18 cellular contexts compared by ENCODE assay signal in genomic region chr2:234138836-234139235, GRCh38.
DNase-seq lines count a peak whose midpoint lies in the region; ATAC-seq, FAIRE-seq and TF ChIP-seq lines count a peak whose summit lies in the region.
"Had no signal": no experiment of that assay in that cellular context is flagged by ENCODE, and none has a peak within 500 bp of the region (broad histone marks: within the 10 kb centered on the region; RNA-seq: fewer than 3 reads in every experiment).

No MANE protein-coding gene starts in this region.

- no peak overlapping the region for H2BK15ac ChIP-seq in mesenchymal stem cell (ENCODE audit: low read depth, poor library complexity, severe bottlenecking)

- TF ChIP-seq EP300 in HepG2 (IDR thresholded peaks at IDR 0.05; ENCODE audit: low read depth in 2 of 2, low read length in 2 of 2) (no peak), HepG2 (CRISPR knock-in tag; IDR thresholded peaks at IDR 0.05; ENCODE audit: borderline replicate concordance) (no peak)

- H3K9ac ChIP-seq in liver (ENCODE audit: low read depth in 1 of 2, low read length in 2 of 2) (no peak overlapping the region), HepG2 (ENCODE audit: insufficient read depth, low read depth, low read length) (no peak overlapping the region), mesenchymal stem cell (ENCODE audit: low read length) (no peak overlapping the region)

- no peak overlapping the region for H4K8ac ChIP-seq in mesenchymal stem cell (ENCODE audit: low read length)

- 70% methylated on average over 9 of the region's 9 CpGs for WGBS in liver
- WGBS in HepG2 (ENCODE audit: low lambda C conversion rate) = 52% methylated on average over 9 of the region's 9 CpGs
- WGBS in mesenchymal stem cell = 95% methylated on average over 9 of the region's 9 CpGs

- no peak for FAIRE-seq in HepG2 (lab: Jason Lieb, UNC)
- FAIRE-seq: D721Med, GM12892, GM18507, HTR-8/SVneo had no signal

- peak overlapping the region; percentile 86 for H2AK5ac ChIP-seq in mesenchymal stem cell (ENCODE audit: low read length, severe bottlenecking)

- no peak for DNase-seq in HepG2 (ENCODE audit: low spot score)
- no peak for DNase-seq in RWPE1 (ENCODE audit: low spot score)
- DNase-seq in mesenchymal stem cell = no peak
- DNase-seq in HEK293T (ENCODE audit: extremely low spot score) = no peak
- DNase-seq in NCI-H187 treated with DMSO at 0.1 percent for 48 hours (lab: John Stamatoyannopoulos, UW) = no peak
- DNase-seq: Caco-2; CD4-positive, alpha-beta T cell; GDM1; GOT3; H7 had no signal

- no peak overlapping the region for H3K18ac ChIP-seq in mesenchymal stem cell (ENCODE audit: low read depth in 1 of 2, low read length in 2 of 2)

- H3K27ac ChIP-seq in liver (ENCODE audit: low read depth in 1 of 2, low read length in 2 of 2) = no peak overlapping the region
- H3K27ac ChIP-seq in HepG2 (ENCODE audit: extremely low read length, insufficient read depth, low read length) = no peak overlapping the region
- peak overlapping the region; percentile 5; the same call in 1 of the 2 replicates for H3K27ac ChIP-seq in RWPE1
- no peak overlapping the region for H3K27ac ChIP-seq in mesenchymal stem cell (ENCODE audit: low read length, poor library complexity, severe bottlenecking)
- H3K27ac ChIP-seq: C4-2B had no signal

- TF ChIP-seq CTCF in liver (IDR thresholded peaks at IDR 0.05; ENCODE audit: low read depth, low read length, missing input control) = no peak
- TF ChIP-seq CTCF in HepG2 (CRISPR knock-in tag; IDR thresholded peaks at IDR 0.05) = no peak
- no peak for TF ChIP-seq CTCF in RWPE1 (conservative IDR thresholded peaks at IDR 0.05; ENCODE audit: low read depth)

- H3K27me3 ChIP-seq in liver (ENCODE audit: control insufficient read depth in 4 of 4, insufficient read depth in 4 of 4, low read length in 3 of 4) = no peaks in the 10 kb centered on the region
- no peaks in the 10 kb centered on the region; a peak in 1 of 5 replicates for H3K27me3 ChIP-seq in HepG2 (ENCODE audit: control insufficient read depth in 1 of 2, insufficient read depth in 2 of 2, low read length in 2 of 2)
- H3K27me3 ChIP-seq in mesenchymal stem cell (ENCODE audit: control insufficient read depth in 1 of 2, insufficient read depth in 1 of 2, low read length in 2 of 2) = no peaks in the 10 kb centered on the region

- H3K23ac ChIP-seq in mesenchymal stem cell (ENCODE audit: low read length in 2 of 2) = no peak overlapping the region

- intact Hi-C loops in HepG2 (cut with micrococcal nuclease; ENCODE audit: unreplicated experiment) = loop anchor here (5.0 kb wide), 2 partner anchors 408 to 742 kb away; no protein-coding TSS in a partner anchor

- no peak for ATAC-seq in HepG2
- no peak for ATAC-seq in GM21528 (IDR thresholded peaks at IDR 0.05; ENCODE audit: low FRiP score, unreplicated experiment)
- ATAC-seq: HCT116 had no signal

- no peaks in the 10 kb centered on the region for H4K20me1 ChIP-seq in HepG2 (ENCODE audit: insufficient read depth, low read length)

- H3K4me2 ChIP-seq in HepG2 (ENCODE audit: low read depth, low read length) = no peak overlapping the region
- no peak overlapping the region for H3K4me2 ChIP-seq in mesenchymal stem cell (ENCODE audit: low read length, poor library complexity, severe bottlenecking)

- no peaks in the 10 kb centered on the region for H3K79me2 ChIP-seq in HepG2 (ENCODE audit: insufficient read depth, low read length)

- CTCF ChIA-PET in HepG2 (lab: Yijun Ruan, JAX; ENCODE audit: low intra/inter-chr PET ratio, low total read pairs) = no interaction called here
- CTCF ChIA-PET in RWPE1 (lab: Yijun Ruan, JAX) = interaction anchor here (0.9 kb wide), 1 partner anchor 120 kb away, joined by 3 read pairs; no protein-coding TSS in a partner anchor
- CTCF ChIA-PET in HEK293T (lab: Yijun Ruan, JAX) = interaction anchor here (0.8 to 1.3 kb wide), 2 partner anchors 34 to 150 kb away, joined by 3 read pairs; no protein-coding TSS in a partner anchor

- no peak overlapping the region for H2BK120ac ChIP-seq in mesenchymal stem cell (ENCODE audit: low read depth, low read length)

- no peak overlapping the region for H3K4ac ChIP-seq in mesenchymal stem cell (ENCODE audit: low read depth in 1 of 2, low read length in 2 of 2)

- H3K4me1 ChIP-seq in liver (ENCODE audit: control insufficient read depth in 4 of 4, insufficient read depth in 4 of 4, low read length in 3 of 4) = peaks cover 0 to 2% (median 0%) of the 10 kb centered on the region in 4 donors
- H3K4me1 ChIP-seq in HepG2 (ENCODE audit: insufficient read depth, low read length) = no peaks in the 10 kb centered on the region
- peaks cover 12% of the 10 kb centered on the region for H3K4me1 ChIP-seq in mesenchymal stem cell (ENCODE audit: control insufficient read depth, insufficient read depth, low read depth, low read length)

- H3K14ac ChIP-seq in mesenchymal stem cell (ENCODE audit: low read length in 2 of 2) = no peak overlapping the region

- no peak for TF ChIP-seq RAD21 in liver (IDR thresholded peaks at IDR 0.05)
- no peak for TF ChIP-seq RAD21 in HepG2 (CRISPR knock-in tag; IDR thresholded peaks at IDR 0.05)

- no peak for TF ChIP-seq POLR2A in HepG2 (IDR thresholded peaks at IDR 0.05; ENCODE audit: insufficient read depth in 1 of 2, low read depth in 2 of 2, low read length in 2 of 2)

- H3K79me1 ChIP-seq in mesenchymal stem cell (replicated peaks; ENCODE audit: low read length, poor library complexity, severe bottlenecking) = peaks cover 1% of the 10 kb centered on the region

- H4K91ac ChIP-seq in mesenchymal stem cell (ENCODE audit: low read length) = no peak overlapping the region

- POLR2A ChIA-PET in HepG2 (lab: Yijun Ruan, JAX) = no interaction called here
- POLR2A ChIA-PET in RWPE1 (lab: Yijun Ruan, JAX; ENCODE audit: low non-redundant PET) = no interaction called here
- POLR2A ChIA-PET in HEK293T (lab: Yijun Ruan, JAX) = no interaction called here

- in situ Hi-C loops in HepG2 (cut with HindIII; ENCODE audit: extremely low pct_ligation_motif_present, low pct_unique_long_range_greater_than_20kb) = loop anchor here (5.0 to 10.0 kb wide), 3 partner anchors 108 to 976 kb away; partner anchors contain the start of gene ARL4C

- no peak overlapping the region for H2BK5ac ChIP-seq in mesenchymal stem cell (ENCODE audit: low read depth, low read length, poor library complexity, severe bottlenecking)

- H2BK12ac ChIP-seq in mesenchymal stem cell (ENCODE audit: low read length in 2 of 2) = no peak overlapping the region

- no peaks in the 10 kb centered on the region for H3K9me3 ChIP-seq in liver (ENCODE audit: control insufficient read depth in 4 of 4, low read length in 3 of 4)
- H3K9me3 ChIP-seq in HepG2 (ENCODE audit: low read length) = no peaks in the 10 kb centered on the region
- peaks cover 4% of the 10 kb centered on the region for H3K9me3 ChIP-seq in mesenchymal stem cell (ENCODE audit: control insufficient read depth, low read length)
- H3K9me3 ChIP-seq: Caco-2 had no signal

- no TSS peak for BruUV-seq in HepG2 (replicated peaks; lab: Mats Ljungman, UMichigan)

- H2AFZ ChIP-seq in HepG2 (ENCODE audit: low read length) = no peak overlapping the region
- no peak overlapping the region for H2AFZ ChIP-seq in mesenchymal stem cell (ENCODE audit: low read depth, low read length)

- no peaks in the 10 kb centered on the region for H3K36me3 ChIP-seq in liver (ENCODE audit: control insufficient read depth in 4 of 4, insufficient read depth in 3 of 4, low read depth in 1 of 4, low read length in 3 of 4)
- H3K36me3 ChIP-seq in HepG2 (replicated peaks in 1 of 2; ENCODE audit: control insufficient read depth in 1 of 2, insufficient read depth in 2 of 2, low read length in 2 of 2) = no peaks in the 10 kb centered on the region
- H3K36me3 ChIP-seq in mesenchymal stem cell (ENCODE audit: control insufficient read depth in 1 of 2, insufficient read depth in 2 of 2, low read depth in 1 of 2, low read length in 2 of 2) = no peaks in the 10 kb centered on the region

- no peak overlapping the region for H3K4me3 ChIP-seq in liver (ENCODE audit: low read depth in 1 of 3, low read length in 3 of 3)
- H3K4me3 ChIP-seq in HepG2 (replicated peaks in 1 of 3; ENCODE audit: insufficient read depth in 1 of 3, low read depth in 2 of 3, low read length in 3 of 3) = no peak overlapping the region
- H3K4me3 ChIP-seq in mesenchymal stem cell (ENCODE audit: insufficient read depth in 1 of 2, low read depth in 1 of 2, low read length in 2 of 2) = no peak overlapping the region

TF ChIP-seq in liver, 16 proteins besides CTCF, POLR2A, EP300 and RAD21:
- TF ChIP-seq HNF4A (conservative IDR thresholded peaks at IDR 0.05) (no peak), RXRA (IDR thresholded peaks at IDR 0.05) (peak; percentile 77 to 78)

TF ChIP-seq in HepG2, 621 proteins besides CTCF, POLR2A, EP300 and RAD21 (continues in another document):
- TF ChIP-seq, protein P1, sequence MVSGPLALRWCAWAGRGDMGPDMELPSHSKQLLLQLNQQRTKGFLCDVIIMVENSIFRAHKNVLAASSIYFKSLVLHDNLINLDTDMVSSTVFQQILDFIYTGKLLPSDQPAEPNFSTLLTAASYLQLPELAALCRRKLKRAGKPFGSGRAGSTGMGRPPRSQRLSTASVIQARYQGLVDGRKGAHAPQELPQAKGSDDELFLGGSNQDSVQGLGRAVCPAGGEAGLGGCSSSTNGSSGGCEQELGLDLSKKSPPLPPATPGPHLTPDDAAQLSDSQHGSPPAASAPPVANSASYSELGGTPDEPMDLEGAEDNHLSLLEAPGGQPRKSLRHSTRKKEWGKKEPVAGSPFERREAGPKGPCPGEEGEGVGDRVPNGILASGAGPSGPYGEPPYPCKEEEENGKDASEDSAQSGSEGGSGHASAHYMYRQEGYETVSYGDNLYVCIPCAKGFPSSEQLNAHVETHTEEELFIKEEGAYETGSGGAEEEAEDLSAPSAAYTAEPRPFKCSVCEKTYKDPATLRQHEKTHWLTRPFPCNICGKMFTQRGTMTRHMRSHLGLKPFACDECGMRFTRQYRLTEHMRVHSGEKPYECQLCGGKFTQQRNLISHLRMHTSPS (CRISPR knock-in tag; IDR thresholded peaks at IDR 0.05; ENCODE audit: low read depth) = no peak

TF ChIP-seq in HEK293T, 16 proteins besides CTCF, POLR2A, EP300 and RAD21 (continues in another document):
- TF ChIP-seq, protein P2, sequence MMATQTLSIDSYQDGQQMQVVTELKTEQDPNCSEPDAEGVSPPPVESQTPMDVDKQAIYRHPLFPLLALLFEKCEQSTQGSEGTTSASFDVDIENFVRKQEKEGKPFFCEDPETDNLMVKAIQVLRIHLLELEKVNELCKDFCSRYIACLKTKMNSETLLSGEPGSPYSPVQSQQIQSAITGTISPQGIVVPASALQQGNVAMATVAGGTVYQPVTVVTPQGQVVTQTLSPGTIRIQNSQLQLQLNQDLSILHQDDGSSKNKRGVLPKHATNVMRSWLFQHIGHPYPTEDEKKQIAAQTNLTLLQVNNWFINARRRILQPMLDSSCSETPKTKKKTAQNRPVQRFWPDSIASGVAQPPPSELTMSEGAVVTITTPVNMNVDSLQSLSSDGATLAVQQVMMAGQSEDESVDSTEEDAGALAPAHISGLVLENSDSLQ (IDR thresholded peaks at IDR 0.05) = no peak
- no peak for TF ChIP-seq FOXA1 (IDR thresholded peaks at IDR 0.05)
- TF ChIP-seq FOXK2 (IDR thresholded peaks at IDR 0.05) = no peak
- no peak for TF ChIP-seq SP1 (IDR thresholded peaks at IDR 0.05)
- no peak for TF ChIP-seq BHLHE40 (IDR thresholded peaks at IDR 0.05; ENCODE audit: borderline replicate concordance)
- no peak for TF ChIP-seq FOXM1 (IDR thresholded peaks at IDR 0.05; ENCODE audit: borderline replicate concordance)
- TF ChIP-seq NFRKB (IDR thresholded peaks at IDR 0.05) = no peak
